In genomic region chr2:101395545-101396351, GRCh38 we compare ENCODE assay signal across 18 cellular contexts. TPM values are rescaled to one million over a fixed set of nuclear protein-coding genes. Genes with fewer than 3 reads are reported as not detected.
DNase-seq lines count a peak whose midpoint lies in the region; ATAC-seq and TF ChIP-seq lines count a peak whose summit lies in the region.
"Had no signal": no experiment of that assay in that cellular context is flagged by ENCODE, and none has a peak within 500 bp of the region (broad histone marks: within the 10 kb centered on the region; RNA-seq: fewer than 3 reads in every experiment).

No MANE protein-coding gene starts in this region.

- DNase-seq in GM23248 (peak; percentile 39), RWPE2 (ENCODE audit: low spot score) (no peak), smooth muscle cell (lab: John Stamatoyannopoulos, UW; ENCODE audit: unreplicated experiment) (no peak), endodermal cell (no peak), A172 (ENCODE audit: low spot score) (no peak)
- DNase-seq: activated CD8-positive, alpha-beta memory T cell treated with anti-CD3 and anti-CD28 coated beads, Interleukin-2, amount 10 ng/mL, durations not matched to agents 7 days and 5 days; activated naive CD4-positive, alpha-beta T cell; DMS79; dorsolateral prefrontal cortex; KG1; NCI-H1092; NCI-H2081 treated with DMSO at 0.1 percent for 48 hours; NCI-H526 treated with DMSO at 0.1 percent for 48 hours; ovary; stimulated activated CD4-positive, alpha-beta T cell treated with anti-CD3 and anti-CD28 coated beads, Interleukin-4, amount 100 ng/mL, for 24 hours had no signal

- in situ Hi-C loops in GM23248 (cut with MboI) = no loop called here

- no peaks in the 10 kb centered on the region for H3K9me3 Mint-ChIP-seq in endodermal cell

- no peaks in the 10 kb centered on the region for H3K79me2 ChIP-seq in GM23248 (ENCODE audit: insufficient read depth)
- H3K79me2 ChIP-seq in smooth muscle cell (ENCODE audit: low read depth) = no peaks in the 10 kb centered on the region

- ATAC-seq in RWPE2 (ENCODE audit: low read depth) = peak; percentile 32
- ATAC-seq in esophagus mucosa = peak; percentile 34
- no peak for ATAC-seq in HG03460 (IDR thresholded peaks at IDR 0.05; ENCODE audit: unreplicated experiment)
- ATAC-seq: activated CD8-positive, alpha-beta memory T cell treated with anti-CD3 and anti-CD28 coated beads, Interleukin-2, amount 10 ng/mL, durations not matched to agents 7 days and 5 days had no signal

- H3K4me2 ChIP-seq in GM23248 (ENCODE audit: unreplicated experiment) (peak overlapping the region; percentile 41), smooth muscle cell (peak overlapping the region; percentile 66)

- H3K4me3 ChIP-seq in GM23248 = no peak overlapping the region
- no peak overlapping the region for H3K4me3 ChIP-seq in RWPE2 (ENCODE audit: severe bottlenecking)
- no peak overlapping the region for H3K4me3 ChIP-seq in smooth muscle cell
- H3K4me3 ChIP-seq in endodermal cell (ENCODE audit: low read length) = no peak overlapping the region
- H3K4me3 ChIP-seq: dorsolateral prefrontal cortex, ovary had no signal

- H4K20me1 ChIP-seq in GM23248 (ENCODE audit: insufficient read depth) = no peaks in the 10 kb centered on the region
- H4K20me1 ChIP-seq in smooth muscle cell (ENCODE audit: low read depth) = no peaks in the 10 kb centered on the region

- no peaks in the 10 kb centered on the region for H3K36me3 Mint-ChIP-seq in endodermal cell (ENCODE audit: low read depth)
- H3K36me3 Mint-ChIP-seq: activated CD8-positive, alpha-beta memory T cell treated with anti-CD3 and anti-CD28 coated beads, Interleukin-2, amount 10 ng/mL, durations not matched to agents 7 days and 5 days had no signal

- WGBS in GM23248 (ENCODE audit: low coverage in 1 of 2, low lambda C conversion rate in 2 of 2, missing lambda C conversion rate in 2 of 2), 2 experiments = 75 to 82% methylated on average over 6 of the region's 6 CpGs
- 59% methylated on average over 6 of the region's 6 CpGs for WGBS in smooth muscle cell (ENCODE audit: low lambda C conversion rate)
- 87 to 94% methylated on average over 4 to 6 of the region's 6 CpGs for whole genome bisulfite sequencing in endodermal cell (ENCODE audit: insufficient coverage in 1 of 2, insufficient read length in 1 of 2), 2 experiments

- peak overlapping the region; percentile 61 for H2AFZ ChIP-seq in GM23248
- H2AFZ ChIP-seq in smooth muscle cell (ENCODE audit: low read depth) = no peak overlapping the region

- H3K27me3 ChIP-seq in GM23248 (replicated peaks; ENCODE audit: insufficient read depth) (no peaks in the 10 kb centered on the region), RWPE2 (ENCODE audit: insufficient read depth, poor library complexity, severe bottlenecking) (no peaks in the 10 kb centered on the region), smooth muscle cell (ENCODE audit: low read depth) (no peaks in the 10 kb centered on the region), endodermal cell (ENCODE audit: control insufficient read depth, insufficient read depth, low read length, poor library complexity, severe bottlenecking) (no peaks in the 10 kb centered on the region)
- H3K27me3 ChIP-seq: dorsolateral prefrontal cortex, ovary had no signal

- peaks cover 18% of the 10 kb centered on the region for H3K4me1 ChIP-seq in GM23248 (ENCODE audit: insufficient read depth)
- peaks cover 32% of the 10 kb centered on the region for H3K4me1 ChIP-seq in RWPE2 (ENCODE audit: insufficient read depth, poor library complexity, severe bottlenecking)
- peaks cover 33% of the 10 kb centered on the region for H3K4me1 ChIP-seq in smooth muscle cell (ENCODE audit: low read depth)
- no peaks in the 10 kb centered on the region for H3K4me1 ChIP-seq in endodermal cell (ENCODE audit: control insufficient read depth, insufficient read depth, low read length)

- H3K9ac ChIP-seq in GM23248 (peak overlapping the region; percentile 68), smooth muscle cell (ENCODE audit: low read depth) (peak overlapping the region; percentile 76), endodermal cell (ENCODE audit: extremely low read depth, low read length, poor library complexity, severe bottlenecking) (no peak overlapping the region)

- H3K27ac Mint-ChIP-seq in endodermal cell = no peak overlapping the region
- H3K27ac Mint-ChIP-seq: activated CD8-positive, alpha-beta memory T cell treated with anti-CD3 and anti-CD28 coated beads, Interleukin-2, amount 10 ng/mL, durations not matched to agents 7 days and 5 days had no signal

- H3K9me3 ChIP-seq in GM23248 (ENCODE audit: low read depth) (no peaks in the 10 kb centered on the region), RWPE2 (ENCODE audit: severe bottlenecking) (no peaks in the 10 kb centered on the region), smooth muscle cell (replicated peaks; ENCODE audit: low read depth) (no peaks in the 10 kb centered on the region), endodermal cell (ENCODE audit: control insufficient read depth, low read length) (no peaks in the 10 kb centered on the region)
- H3K9me3 ChIP-seq: ovary had no signal

- peaks cover 9% of the 10 kb centered on the region for H3K27me3 Mint-ChIP-seq in endodermal cell (ENCODE audit: insufficient read depth)

- H3K4me3 Mint-ChIP-seq in endodermal cell = no peak overlapping the region
- H3K4me3 Mint-ChIP-seq: activated CD8-positive, alpha-beta memory T cell treated with anti-CD3 and anti-CD28 coated beads, Interleukin-2, amount 10 ng/mL, durations not matched to agents 7 days and 5 days had no signal

- peaks cover 13% of the 10 kb centered on the region for H3K4me1 Mint-ChIP-seq in endodermal cell

- H3K36me3 ChIP-seq in GM23248 (ENCODE audit: low read depth) (no peaks in the 10 kb centered on the region), RWPE2 (ENCODE audit: low read depth) (no peaks in the 10 kb centered on the region), smooth muscle cell (ENCODE audit: low read depth) (no peaks in the 10 kb centered on the region), endodermal cell (ENCODE audit: control insufficient read depth, insufficient read depth, low read length) (no peaks in the 10 kb centered on the region)
- H3K36me3 ChIP-seq: ovary had no signal

- H3K27ac ChIP-seq in GM23248 = peak overlapping the region; percentile 91
- H3K27ac ChIP-seq in RWPE2 (ENCODE audit: poor library complexity, severe bottlenecking) = peak overlapping the region; percentile 93
- peak overlapping the region; percentile 99 for H3K27ac ChIP-seq in smooth muscle cell (ENCODE audit: low read depth)
- H3K27ac ChIP-seq in endodermal cell (ENCODE audit: low read depth, low read length) = no peak overlapping the region
- H3K27ac ChIP-seq: C4-2B, ovary had no signal

- H3K9me2 ChIP-seq in GM23248 (ENCODE audit: insufficient read depth) = no peaks in the 10 kb centered on the region

- no peak for TF ChIP-seq CTCF in RWPE2 (IDR thresholded peaks at IDR 0.05; ENCODE audit: poor library complexity, severe bottlenecking)
- no peak for TF ChIP-seq CTCF in smooth muscle cell (IDR thresholded peaks at IDR 0.05; ENCODE audit: borderline replicate concordance, insufficient read depth, poor library complexity, severe bottlenecking)
- no peak for TF ChIP-seq CTCF in endodermal cell (conservative IDR thresholded peaks at IDR 0.05)

- peaks cover 26% of the 10 kb centered on the region for H3F3A ChIP-seq in GM23248 (ENCODE audit: insufficient read depth)
- H3F3A ChIP-seq in smooth muscle cell (ENCODE audit: low read depth) = peaks cover 25% of the 10 kb centered on the region

RNA-seq across cellular contexts. Expression of gene CREG2, which starts 8.4 kb away (rescaled TPM):
- total RNA-seq in GM23248 (2014; rRNA removed; shearing (Covaris generic)) = under 0.01 and 0.22 TPM in 2 replicates
- polyA plus RNA-seq in GM23248 (2016; fragmentation: Nextera tagmentation; extraction: Ambion mirVana) (0.15 TPM in 1 of 2 replicates, not detected in the other), smooth muscle cell (0.62 and 4.0 TPM in 2 replicates)
- total RNA-seq in esophagus mucosa (2.3 TPM), smooth muscle cell (0.54 and 1.2 TPM in 2 replicates), endodermal cell (under 1 TPM in 1 of 2 donors, not detected in 1; 0.13 TPM)
- 0.53 TPM for polyA plus RNA-seq in endodermal cell (2013, experiment 1 of 2)
- 0.08 TPM for polyA plus RNA-seq in endodermal cell (2013, experiment 2 of 2)
- 0.62 and 0.69 TPM in 2 replicates for total RNA-seq in A172 (2014; rRNA removed; shearing (Covaris generic))
- total RNA-seq: activated CD8-positive, alpha-beta memory T cell treated with anti-CD3 and anti-CD28 coated beads, Interleukin-2, amount 10 ng/mL, durations not matched to agents 7 days and 5 days had no signal
